In genomic region chr2:226829721-226830631, GRCh38 we compare ENCODE assay signal across 22 cellular contexts.
"Had no signal": no experiment of that assay in that cellular context is flagged by ENCODE, and none has a peak within 500 bp of the region (broad histone marks: within the 10 kb centered on the region; RNA-seq: fewer than 3 reads in every experiment).

No MANE protein-coding gene starts in this region.

- H3K36me3 ChIP-seq: pancreas, tibial artery, upper lobe of right lung, vagina had no signal

- H3K27ac ChIP-seq: pancreas, tibial artery, upper lobe of right lung, vagina had no signal

- ATAC-seq: left colon, left ventricle myocardium superior, pancreas, right cardiac atrium, upper lobe of right lung had no signal

- H3K4me1 Mint-ChIP-seq: endodermal cell, nephron had no signal

- DNase-seq: effector CD4-positive, alpha-beta T cell; endodermal cell; erythroblast; foreskin melanocyte; head of caudate nucleus; hippocampal formation; left colon; left ventricle myocardium superior; mesendoderm; naive B cell; occipital lobe; pancreas; right cardiac atrium; stimulated activated CD4-positive, alpha-beta T cell treated with anti-CD3 and anti-CD28 coated beads, Interleukin-2, amount 100 ng/mL, for 48 hours; tibial artery; upper lobe of right lung had no signal

- H3K4me2 ChIP-seq: smooth muscle cell had no signal

- H3K9me3 ChIP-seq: pancreas, tibial artery, upper lobe of right lung, vagina had no signal

- H3K9me3 Mint-ChIP-seq: endodermal cell; naive B cell; stimulated activated naive CD8-positive, alpha-beta T cell treated with anti-CD3 and anti-CD28 coated beads, Interleukin-15, Interleukin-2, amounts not matched to agents 100 ng/mL and 50 ng/mL, for 24 hours had no signal

- H3K4me3 Mint-ChIP-seq: endodermal cell; naive B cell; nephron; stimulated activated naive CD8-positive, alpha-beta T cell treated with anti-CD3 and anti-CD28 coated beads, Interleukin-15, Interleukin-2, amounts not matched to agents 100 ng/mL and 50 ng/mL, for 24 hours had no signal

- H3K4me3 ChIP-seq: lung, pancreas, smooth muscle cell, tibial artery, upper lobe of right lung, vagina had no signal

- H3K27me3 ChIP-seq: pancreas, tibial artery, upper lobe of right lung, vagina had no signal

- H3K27ac Mint-ChIP-seq: endodermal cell; nephron; progenitor cell of endocrine pancreas; stimulated activated naive CD8-positive, alpha-beta T cell treated with anti-CD3 and anti-CD28 coated beads, Interleukin-15, Interleukin-2, amounts not matched to agents 100 ng/mL and 50 ng/mL, for 24 hours had no signal

- H3K27me3 Mint-ChIP-seq: naive B cell; progenitor cell of endocrine pancreas; stimulated activated naive CD8-positive, alpha-beta T cell treated with anti-CD3 and anti-CD28 coated beads, Interleukin-15, Interleukin-2, amounts not matched to agents 100 ng/mL and 50 ng/mL, for 24 hours had no signal
